In genomic region chr10:67883710-67884312, GRCh38 we compare ENCODE assay signal across 8 cellular contexts. TPM values are rescaled to one million over a fixed set of nuclear protein-coding genes. Genes with fewer than 3 reads are reported as not detected.
DNase-seq lines count a peak whose midpoint lies in the region; ATAC-seq and TF ChIP-seq lines count a peak whose summit lies in the region.

No MANE protein-coding gene starts in this region.

- peak overlapping the region; percentile 83 for H3K4me3 ChIP-seq in HAP-1
- H3K4me3 ChIP-seq in WERI-Rb-1 (ENCODE audit: low read depth, low read length): peak overlapping the region; percentile 54
- peak overlapping the region; percentile 79 to 91 for H3K4me3 ChIP-seq in gastroesophageal sphincter
- H3K4me3 ChIP-seq in skeletal muscle cell (ENCODE audit: low read depth, low read length): peak overlapping the region; percentile 83

- H3K36me3 ChIP-seq in HAP-1 (replicated peaks) (peaks cover 17% of the 10 kb centered on the region), WERI-Rb-1 (peaks cover 24% of the 10 kb centered on the region), gastroesophageal sphincter (peaks cover 0 to 21% of the 10 kb centered on the region in 2 donors)

- H3K9me3 ChIP-seq in HAP-1 (no peaks in the 10 kb centered on the region), WERI-Rb-1 (ENCODE audit: severe bottlenecking) (no peaks in the 10 kb centered on the region), gastroesophageal sphincter (no peaks in the 10 kb centered on the region)

- peak overlapping the region; percentile 96 for H3K27ac ChIP-seq in WERI-Rb-1
- peak overlapping the region; percentile 93 to 99 (median 97) for H3K27ac ChIP-seq in gastroesophageal sphincter

- peaks cover 7% of the 10 kb centered on the region for H3K4me1 ChIP-seq in HAP-1
- peaks cover 0 to 38% (median 8%) of the 10 kb centered on the region in 3 donors for H3K4me1 ChIP-seq in gastroesophageal sphincter

- DNase-seq in HAP-1 (ENCODE audit: low spot score in 2 of 2): no peak
- no peak for DNase-seq in WERI-Rb-1
- DNase-seq in skeletal muscle cell (ENCODE audit: low read depth): no peak
- no peak for DNase-seq in posterior cingulate gyrus
- no peak for DNase-seq in NCI-H1417 treated with DMSO at 0.1 percent for 48 hours (lab: John Stamatoyannopoulos, UW)
- no peak for DNase-seq in SHP77 treated with DMSO at 0.1 percent for 48 hours (lab: John Stamatoyannopoulos, UW)

- TF ChIP-seq CTCF in WERI-Rb-1 (IDR thresholded peaks at IDR 0.05; ENCODE audit: low read depth, low read length) (no peak), gastroesophageal sphincter (IDR thresholded peaks at IDR 0.05) (no peak)

- no peaks in the 10 kb centered on the region for H3K27me3 ChIP-seq in HAP-1 (ENCODE audit: low read depth)
- H3K27me3 ChIP-seq in WERI-Rb-1 (ENCODE audit: insufficient read depth, low read depth, severe bottlenecking): no peaks in the 10 kb centered on the region
- H3K27me3 ChIP-seq in gastroesophageal sphincter: no peaks in the 10 kb centered on the region

- in situ Hi-C loops in HAP-1 (cut with MboI; ENCODE audit: low sequenced_read_pairs): no loop called here

- TF ChIP-seq POLR2A in gastroesophageal sphincter (IDR thresholded peaks at IDR 0.05): no peak

- intact Hi-C loops in posterior cingulate gyrus (cut with DNase I): loop anchor here (1.0 to 10.0 kb wide), 4 partner anchors 37 to 523 kb away; partner anchors contain the start of genes HERC4, HNRNPH3, PBLD and RUFY2

- WGBS in gastroesophageal sphincter (ENCODE audit: low coverage in 1 of 2), 2 donors: 10 to 13% methylated on average over 11 to 13 of the region's 13 CpGs

- TF ChIP-seq EP300 in gastroesophageal sphincter (IDR thresholded peaks at IDR 0.05): no peak

- no peak for ATAC-seq in gastroesophageal sphincter
- ATAC-seq in HG03342 (IDR thresholded peaks at IDR 0.05; ENCODE audit: unreplicated experiment): no peak

RNA-seq across cellular contexts. Expression of gene SIRT1, which starts 0.6 kb away (rescaled TPM):
- total RNA-seq in gastroesophageal sphincter: 10 to 100 TPM; 22.1 to 39.8 (median 33.4) TPM

RNA-seq across cellular contexts. Expression of gene DNAJC12, which starts 45.8 kb away (rescaled TPM):
- 1 to 10 TPM; 2.5 to 4.6 (median 3.3) TPM for total RNA-seq in gastroesophageal sphincter
